30 cellular contexts compared by ENCODE assay signal in genomic region chr18:22741318-22741717, GRCh38.
"Had no signal": no experiment of that assay in that cellular context is flagged by ENCODE, and none has a peak within 500 bp of the region (broad histone marks: within the 10 kb centered on the region; RNA-seq: fewer than 3 reads in every experiment).

No MANE protein-coding gene starts in this region.

- H3K4me3 ChIP-seq: left lung, lower lobe of right lung, pancreas, prostate gland, skin epidermis, stomach, testis, thyroid gland, transverse colon, upper lobe of left lung, vagina had no signal

- H3K36me3 Mint-ChIP-seq: immature natural killer cell had no signal

- H3K4me3 Mint-ChIP-seq: immature natural killer cell; naive thymus-derived CD8-positive, alpha-beta T cell; nephron; neural crest cell; stimulated activated naive B cell treated with anti-CD40 and anti-IgM and Interleukin-4, amounts not matched to agents 10 μg/mL and 1 μg/mL and 100 μg/mL, for 72 hours had no signal

- ATAC-seq: left colon; left lung; lower lobe of right lung; naive thymus-derived CD8-positive, alpha-beta T cell; pancreas; right cardiac atrium; sciatic nerve; stimulated activated naive B cell treated with anti-CD40 and anti-IgM and Interleukin-4, amounts not matched to agents 10 μg/mL and 1 μg/mL and 100 μg/mL, for 72 hours; stimulated activated naive CD8-positive, alpha-beta T cell treated with anti-CD3 and anti-CD28 coated beads, Interleukin-15, Interleukin-2, amounts not matched to agents 100 U/mL and 50 U/mL, for 24 hours had no signal

- DNase-seq: immature natural killer cell; kidney; left colon; left lung; lower lobe of right lung; mammary epithelial cell; mesenchymal stem cell; naive thymus-derived CD8-positive, alpha-beta T cell; nucleus accumbens; pancreas; posterior cingulate gyrus; retina; right cardiac atrium; stimulated activated CD4-positive, alpha-beta T cell treated with anti-CD3 and anti-CD28 coated beads, Interleukin-12 subunit alpha, Interleukin-12 subunit beta, amount 100 ng/mL, for 4 hours; stimulated activated CD4-positive, alpha-beta T cell treated with anti-CD3 and anti-CD28 coated beads, Interleukin-15, amount 100 ng/mL, for 24 hours; stimulated activated CD4-positive, alpha-beta T cell treated with anti-CD3 and anti-CD28 coated beads, Interleukin-2, amount 100 ng/mL, for 24 hours; stimulated activated CD4-positive, alpha-beta T cell treated with anti-CD3 and anti-CD28 coated beads, Interleukin-4, amount 100 ng/mL, for 1 hour; stimulated activated naive B cell treated with anti-CD40 and anti-IgM and Interleukin-4, amounts not matched to agents 10 μg/mL and 1 μg/mL and 100 μg/mL, for 72 hours; stimulated activated naive CD8-positive, alpha-beta T cell treated with anti-CD3 and anti-CD28 coated beads, Interleukin-15, Interleukin-2, amounts not matched to agents 100 U/mL and 50 U/mL, for 24 hours; stomach; testis; thyroid gland; transverse colon; upper lobe of left lung had no signal

- H3K27ac ChIP-seq: left lung, lower lobe of right lung, pancreas, prostate gland, skin epidermis, stomach, testis, thyroid gland, transverse colon, upper lobe of left lung, vagina had no signal

- H3K4me1 Mint-ChIP-seq: nephron, neural crest cell had no signal

- H3K27me3 ChIP-seq: left lung, pancreas, stomach, testis, thyroid gland, transverse colon, upper lobe of left lung, vagina had no signal

- H3K36me3 ChIP-seq: left lung, lower lobe of right lung, pancreas, prostate gland, stomach, thyroid gland, transverse colon, upper lobe of left lung, vagina had no signal

- H3K4me1 ChIP-seq: left lung, lower lobe of right lung, pancreas, prostate gland, testis, thyroid gland, transverse colon, upper lobe of left lung, vagina had no signal

- H3K27ac Mint-ChIP-seq: immature natural killer cell; naive thymus-derived CD8-positive, alpha-beta T cell; nephron; stimulated activated naive B cell treated with anti-CD40 and anti-IgM and Interleukin-4, amounts not matched to agents 10 μg/mL and 1 μg/mL and 100 μg/mL, for 72 hours had no signal
